In genomic region chr11:124758355-124759267, GRCh38 we compare ENCODE assay signal across 9 cellular contexts. TPM values are rescaled to one million over a fixed set of nuclear protein-coding genes. Genes with fewer than 3 reads are reported as not detected.
DNase-seq lines count a peak whose midpoint lies in the region; ATAC-seq and TF ChIP-seq lines count a peak whose summit lies in the region.
"Had no signal": no experiment of that assay in that cellular context is flagged by ENCODE, and none has a peak within 500 bp of the region (broad histone marks: within the 10 kb centered on the region; RNA-seq: fewer than 3 reads in every experiment).

No MANE protein-coding gene starts in this region.

- H3K18ac ChIP-seq in trophoblast cell (ENCODE audit: low read length) = no peak overlapping the region

- H2BK120ac ChIP-seq in trophoblast cell (ENCODE audit: insufficient read depth, low read length, poor library complexity) = no peak overlapping the region

- H3K4me2 ChIP-seq in trophoblast cell (ENCODE audit: low read length) = peak overlapping the region; percentile 26

- H4K8ac ChIP-seq in trophoblast cell (ENCODE audit: low read depth, low read length) = no peak overlapping the region

- no peaks in the 10 kb centered on the region for H3K36me3 Mint-ChIP-seq in activated naive CD8-positive, alpha-beta T cell treated with anti-CD3 and anti-CD28 coated beads, Interleukin-2, amount 50 U/mL, for 24 hours (ENCODE audit: low read depth)

- H2BK5ac ChIP-seq in trophoblast cell (ENCODE audit: low read depth, low read length, poor library complexity) = no peak overlapping the region

- H3K4me3 ChIP-seq in trophoblast cell (ENCODE audit: low read depth, low read length) = no peak overlapping the region

- H2AK5ac ChIP-seq in trophoblast cell (ENCODE audit: low read length) = no peak overlapping the region

- H3K9ac ChIP-seq in trophoblast cell (ENCODE audit: low read length) = no peak overlapping the region

- peaks cover 27% of the 10 kb centered on the region for H3K4me1 Mint-ChIP-seq in activated naive CD8-positive, alpha-beta T cell treated with anti-CD3 and anti-CD28 coated beads, Interleukin-2, amount 50 U/mL, for 24 hours

- peak; percentile 50 for ATAC-seq in GM21360 (IDR thresholded peaks at IDR 0.05; ENCODE audit: unreplicated experiment)
- ATAC-seq in SK-N-SH treated with all-trans-retinoic acid at 6 μM for 48 hours = peak; percentile 83
- peak; percentile 58 for ATAC-seq in activated naive CD8-positive, alpha-beta T cell treated with anti-CD3 and anti-CD28 coated beads, Interleukin-2, amount 50 U/mL, for 24 hours
- ATAC-seq in Right ventricle myocardium superior (ENCODE audit: poor library complexity) = peak; percentile 70

- intact Hi-C loops in Right ventricle myocardium superior (cut with DNase I) = no loop called here

- WGBS in trophoblast cell (ENCODE audit: extremely low coverage, insufficient coverage, insufficient read length) = no CpG with 5 or more reads among the region's 53 CpGs

- DNase-seq in DMS153 (lab: John Stamatoyannopoulos, UW) (peak; percentile 64), HT-29 (ENCODE audit: low spot score) (peak; percentile 95), Right ventricle myocardium superior (peak; percentile 86), trophoblast cell (peak; percentile 80 to 81), NCI-H1048 (lab: John Stamatoyannopoulos, UW) (no peak)
- peak; percentile 76 for DNase-seq in activated naive CD8-positive, alpha-beta T cell treated with anti-CD3 and anti-CD28 coated beads, Interleukin-2, amount 50 U/mL, for 24 hours

- no peak overlapping the region for H4K12ac ChIP-seq in trophoblast cell (ENCODE audit: low read depth, low read length)

- no peaks in the 10 kb centered on the region for H3K9me3 Mint-ChIP-seq in activated naive CD8-positive, alpha-beta T cell treated with anti-CD3 and anti-CD28 coated beads, Interleukin-2, amount 50 U/mL, for 24 hours

- no peak overlapping the region for H3K27ac Mint-ChIP-seq in activated naive CD8-positive, alpha-beta T cell treated with anti-CD3 and anti-CD28 coated beads, Interleukin-2, amount 50 U/mL, for 24 hours

- peak overlapping the region; percentile 65 for H3K4me3 Mint-ChIP-seq in activated naive CD8-positive, alpha-beta T cell treated with anti-CD3 and anti-CD28 coated beads, Interleukin-2, amount 50 U/mL, for 24 hours

- peaks cover 14 to 36% of the 10 kb centered on the region in 2 experiments for H3K4me1 ChIP-seq in trophoblast cell (ENCODE audit: control insufficient read depth in 1 of 2, insufficient read depth in 2 of 2, low read length in 2 of 2)

- H3K23ac ChIP-seq in trophoblast cell (ENCODE audit: low read length) = no peak overlapping the region

- H3K79me1 ChIP-seq in trophoblast cell (ENCODE audit: low read length) = peaks cover 2% of the 10 kb centered on the region

- H3K79me2 ChIP-seq in trophoblast cell (ENCODE audit: control insufficient read depth, insufficient read depth, low read length, poor library complexity) = no peaks in the 10 kb centered on the region

- H4K91ac ChIP-seq in trophoblast cell (ENCODE audit: low read depth, low read length) = no peak overlapping the region

- peaks cover 8% of the 10 kb centered on the region for H3K9me3 ChIP-seq in trophoblast cell (ENCODE audit: insufficient read depth, low read depth, low read length)

- H2BK12ac ChIP-seq in trophoblast cell (ENCODE audit: low read length) = no peak overlapping the region

- no peaks in the 10 kb centered on the region for H3K36me3 ChIP-seq in trophoblast cell (ENCODE audit: control insufficient read depth in 1 of 2, insufficient read depth in 2 of 2, low read length in 2 of 2)

- H3K27me3 Mint-ChIP-seq in activated naive CD8-positive, alpha-beta T cell treated with anti-CD3 and anti-CD28 coated beads, Interleukin-2, amount 50 U/mL, for 24 hours = peaks cover 48% of the 10 kb centered on the region

- H3K27ac ChIP-seq in trophoblast cell (ENCODE audit: low read depth, low read length) = no peak overlapping the region
- H3K27ac ChIP-seq: epithelial cell of prostate had no signal

- H2AFZ ChIP-seq in trophoblast cell (ENCODE audit: insufficient read depth, low read length, poor library complexity) = no peak overlapping the region

- H3K14ac ChIP-seq in trophoblast cell (ENCODE audit: low read length) = no peak overlapping the region

- H3K27me3 ChIP-seq in trophoblast cell (ENCODE audit: insufficient read depth, low read length) = peaks cover 67% of the 10 kb centered on the region

- no peak overlapping the region for H3K4ac ChIP-seq in trophoblast cell (ENCODE audit: low read depth, low read length)

TF ChIP-seq in SK-N-SH treated with all-trans-retinoic acid at 6 μM for 48 hours, 23 proteins besides CTCF, POLR2A, EP300 and RAD21:
- no peak for TF ChIP-seq GLIS3 (CRISPR knock-in tag; IDR thresholded peaks at IDR 0.05)
- TF ChIP-seq POU6F1 (CRISPR knock-in tag; IDR thresholded peaks at IDR 0.05; ENCODE audit: borderline replicate concordance, low read depth) = no peak
- no peak for TF ChIP-seq ESRRG (CRISPR knock-in tag; IDR thresholded peaks at IDR 0.05)
- no peak for TF ChIP-seq ZNF8 (CRISPR knock-in tag; IDR thresholded peaks at IDR 0.05)
- TF ChIP-seq ZFP3 (CRISPR knock-in tag; IDR thresholded peaks at IDR 0.05) = no peak
- TF ChIP-seq ARNTL (CRISPR knock-in tag; IDR thresholded peaks at IDR 0.05; ENCODE audit: borderline replicate concordance, low read depth) = no peak
- no peak for TF ChIP-seq OSR1 (CRISPR knock-in tag; IDR thresholded peaks at IDR 0.05)
- TF ChIP-seq TSHZ2 (CRISPR knock-in tag; IDR thresholded peaks at IDR 0.05) = no peak
- TF ChIP-seq CREB5 (CRISPR knock-in tag; IDR thresholded peaks at IDR 0.05; ENCODE audit: low read depth) = no peak
- no peak for TF ChIP-seq ISL1 (CRISPR knock-in tag; IDR thresholded peaks at IDR 0.05)
- no peak for TF ChIP-seq TOX (CRISPR knock-in tag; IDR thresholded peaks at IDR 0.05; ENCODE audit: borderline replicate concordance)
- no peak for TF ChIP-seq ZFP30 (CRISPR knock-in tag; IDR thresholded peaks at IDR 0.05)

RNA-seq across cellular contexts. Expression of gene ESAM, which starts 3.5 kb away (rescaled TPM):
- 31.1 and 38.2 TPM in 2 replicates for total RNA-seq in HT-29 (2014; rRNA removed; shearing (Covaris generic))
- 39.0 TPM for total RNA-seq in Right ventricle myocardium superior
- polyA plus RNA-seq in trophoblast cell (2013) = 4.6 and 4.8 TPM in 2 replicates

RNA-seq across cellular contexts. Expression of gene VSIG2, which starts 6.6 kb away (rescaled TPM):
- 137 and 149 TPM in 2 replicates for total RNA-seq in HT-29 (2014; rRNA removed; shearing (Covaris generic))
- total RNA-seq in Right ventricle myocardium superior = 1.2 TPM
- 0.04 TPM in 1 of 2 replicates, not detected in the other for polyA plus RNA-seq in trophoblast cell (2013)

RNA-seq across cellular contexts. Expression of gene NRGN, which starts 18.9 kb away (rescaled TPM):
- total RNA-seq in HT-29 (2014; rRNA removed; shearing (Covaris generic)) = 9.9 and 12.4 TPM in 2 replicates
- 3.6 TPM for total RNA-seq in Right ventricle myocardium superior
- polyA plus RNA-seq in trophoblast cell (2013) = 0.63 and 0.67 TPM in 2 replicates

RNA-seq across cellular contexts. Expression of gene MSANTD2, which starts 41.6 kb away (rescaled TPM):
- total RNA-seq in HT-29 (2014; rRNA removed; shearing (Covaris generic)) = 24.2 and 27.5 TPM in 2 replicates
- 4.0 TPM for total RNA-seq in Right ventricle myocardium superior
- polyA plus RNA-seq in trophoblast cell (2013) = 8.2 and 8.7 TPM in 2 replicates

Comparison
In these comparisons a context has a peak if more than half of its experiments do, and no peak if none do; other contexts are left out.
1. RNA of gene VSIG2, which starts 6.6 kb away (total RNA-seq): 137 to 149 TPM in HT-29; 1.2 TPM in Right ventricle myocardium superior (single experiment); every median in the first group is over 10 times any median in the second.
2. Peak in every context shown above with its lines, with median percentiles within 50 percentile points of each other: ATAC-seq.